ENCODE assay signal across 9 cellular contexts in the genomic region with DNA sequence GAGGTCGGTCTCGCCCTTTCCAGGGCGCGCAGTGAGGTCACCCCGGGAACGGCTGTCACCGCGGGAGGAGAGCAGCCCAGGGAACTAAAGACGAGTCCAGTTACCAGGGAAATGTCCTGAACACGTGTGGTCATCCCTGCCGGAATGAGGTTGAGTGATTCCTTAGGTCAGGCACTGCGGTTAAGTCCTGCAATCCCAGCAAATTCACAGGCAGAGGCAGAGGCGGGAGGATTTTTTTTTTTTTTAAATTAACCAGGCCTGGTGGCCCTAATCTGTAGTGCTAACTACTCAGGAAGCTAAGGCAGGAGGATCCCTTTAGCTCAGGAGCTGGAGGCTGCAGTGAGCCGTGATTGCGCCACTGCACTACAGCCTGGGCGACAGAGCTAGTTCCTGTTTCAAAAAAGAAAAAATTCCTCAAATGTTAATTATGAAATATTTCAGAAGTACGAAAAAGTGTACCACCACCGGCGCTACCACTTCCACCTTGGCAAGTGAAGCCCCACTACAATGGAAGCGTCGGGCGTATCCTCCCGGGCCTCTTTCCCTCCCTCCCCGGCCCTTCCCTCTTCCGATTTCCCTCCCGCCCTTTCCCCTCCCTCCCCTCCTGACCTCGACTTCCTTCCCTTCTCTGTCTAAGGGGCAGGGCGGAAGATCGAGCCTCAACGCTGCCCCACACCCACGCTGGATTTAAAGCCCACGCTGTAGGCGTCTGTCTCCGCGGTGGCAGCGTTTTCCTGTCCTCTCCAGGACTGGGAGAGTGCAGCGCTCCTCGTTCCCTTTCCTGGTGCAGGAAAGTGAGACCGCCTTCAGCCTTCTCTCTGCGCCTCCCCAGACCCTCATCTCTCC. TPM values are rescaled to one million over a fixed set of nuclear protein-coding genes. Genes with fewer than 3 reads are reported as not detected.
DNase-seq lines count a peak whose midpoint lies in the region; ATAC-seq lines count a peak whose summit lies in the region.
"Had no signal": no experiment of that assay in that cellular context is flagged by ENCODE, and none has a peak within 500 bp of the region (broad histone marks: within the 10 kb centered on the region; RNA-seq: fewer than 3 reads in every experiment).

No MANE protein-coding gene starts in this region.

- H3K4me3 ChIP-seq in aorta (ENCODE audit: low read length in 2 of 2), result peak overlapping the region; percentile 38 to 80

- H3K4me1 ChIP-seq in aorta (ENCODE audit: control insufficient read depth in 1 of 2, insufficient read depth in 2 of 2, low read length in 2 of 2), result no peaks in the 10 kb centered on the region

- ATAC-seq in aorta (ENCODE audit: low FRiP score) (peak; percentile 89), GM21825 (IDR thresholded peaks at IDR 0.05; ENCODE audit: unreplicated experiment) (no peak)
- ATAC-seq: HCT116 had no signal

- peaks cover 2% of the 10 kb centered on the region for H3K9me3 ChIP-seq in aorta (ENCODE audit: control insufficient read depth, low read length)

- WGBS in aorta, 2 donors, result 2% methylated on average over 39 to 40 of the region's 40 CpGs

- intact Hi-C loops in aorta (cut with DNase I), result no loop called here

- peak; percentile 86 for DNase-seq in AG20443 (ENCODE audit: low spot score)
- peak; percentile 8 for DNase-seq in HT1080 (ENCODE audit: low read depth)
- peak; percentile 63 for DNase-seq in activated CD8-positive, alpha-beta memory T cell treated with anti-CD3 and anti-CD28 coated beads for 24 hours
- peak; percentile 50 for DNase-seq in fibroblast of peridontal ligament (ENCODE audit: extremely low read depth)
- DNase-seq in myocyte (ENCODE audit: low read depth), result peak; percentile 89
- DNase-seq in aorta, result peak; percentile 83 to 89
- no peak for DNase-seq in NCI-H1417 (lab: John Stamatoyannopoulos, UW)

- no peaks in the 10 kb centered on the region for H3K36me3 ChIP-seq in aorta (ENCODE audit: control insufficient read depth in 1 of 2, insufficient read depth in 2 of 2, low read length in 1 of 2)

- no peak overlapping the region for H3K27ac ChIP-seq in aorta (ENCODE audit: low read depth in 1 of 2, low read length in 2 of 2)

- H3K27me3 ChIP-seq in aorta (ENCODE audit: control insufficient read depth in 1 of 2, insufficient read depth in 2 of 2, low read length in 1 of 2), result no peaks in the 10 kb centered on the region

RNA-seq across cellular contexts. Expression of gene SLFN11, which starts 27.3 kb away (rescaled TPM):
- total RNA-seq in HT1080 (2014; rRNA removed; shearing (Covaris generic)), result 16.0 and 18.5 TPM in 2 replicates
- polyA plus RNA-seq in HT1080 (2015; cell fraction: cytosol; rRNA removed), result 1.9 and 4.4 TPM in 2 replicates
- 11.7 and 15.4 TPM in 2 replicates for polyA plus RNA-seq in HT1080 (2015; cell fraction: nucleus; rRNA removed)
- total RNA-seq in myocyte, result 6.5 and 15.1 TPM in 2 replicates
- polyA plus RNA-seq in myocyte (2012), result 6.0 TPM
- 10 to 100 TPM; 49.0 to 93.3 TPM for total RNA-seq in aorta
- 10 to 100 TPM in 1 of 2 donors, 1 to 10 TPM in 1; 6.5 to 20.1 TPM for polyA plus RNA-seq in aorta

Comparison
In these comparisons a context has a peak if more than half of its experiments do, and no peak if none do; other contexts are left out.
1. DNase-seq: peak in AG20443 (single experiment), HT1080 (single experiment), activated CD8-positive, alpha-beta memory T cell treated with anti-CD3 and anti-CD28 coated beads for 24 hours (single experiment), fibroblast of peridontal ligament (single experiment), myocyte (single experiment) and aorta (2 of 2); none in NCI-H1417 (0 of 3).